Comparison of ENCODE assay signal across 12 cellular contexts in the genomic region with DNA sequence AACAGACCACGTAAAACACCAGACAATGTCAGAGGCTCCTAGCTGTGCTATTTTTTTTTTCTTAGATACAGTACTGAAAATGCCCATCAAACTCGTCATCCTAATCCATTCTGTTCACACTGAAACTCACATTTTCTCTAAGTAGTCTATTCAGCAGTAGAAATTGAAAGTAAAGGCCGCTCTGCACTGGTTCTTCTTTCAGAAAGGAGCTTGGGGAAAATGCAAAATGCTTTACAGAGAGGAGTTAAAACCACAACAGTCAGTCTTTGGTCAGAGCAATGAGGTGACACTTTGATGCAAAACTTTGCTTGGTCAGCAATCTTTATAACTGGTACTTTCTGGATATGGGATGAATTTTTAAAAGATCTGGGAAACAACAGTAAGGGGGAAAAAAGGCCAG. TPM values are rescaled to one million over a fixed set of nuclear protein-coding genes. Genes with fewer than 3 reads are reported as not detected.
DNase-seq lines count a peak whose midpoint lies in the region; ATAC-seq and TF ChIP-seq lines count a peak whose summit lies in the region.
"Had no signal": no experiment of that assay in that cellular context is flagged by ENCODE, and none has a peak within 500 bp of the region (broad histone marks: within the 10 kb centered on the region; RNA-seq: fewer than 3 reads in every experiment).

No MANE protein-coding gene starts in this region.

- no peaks in the 10 kb centered on the region for H3F3A ChIP-seq in PC-9 (ENCODE audit: insufficient read depth, low read depth)
- H3F3A ChIP-seq in PC-3 (ENCODE audit: low read length, unreplicated experiment) = no peaks in the 10 kb centered on the region

- CTCF ChIA-PET in GM10248 (lab: Yijun Ruan, JAX) (interaction anchor here (0.8 to 2.4 kb wide), 10 partner anchors 10 to 143 kb away, joined by 3 to 10 read pairs (median 4); no protein-coding TSS in a partner anchor), activated B cell treated with CpG ODN at 0.5 μM for 24 hours (lab: Charles Lee) (interaction anchor here (1.9 kb wide), 1 partner anchor 121 kb away, joined by 5 read pairs; no protein-coding TSS in a partner anchor), PC-9 (lab: Charles Lee) (no interaction called here), PC-3 (lab: Charles Lee) (interaction anchor here (0.6 kb wide), 1 partner anchor 26 kb away, joined by 4 read pairs; no protein-coding TSS in a partner anchor)

- peak overlapping the region; percentile 26 for H3K27ac Mint-ChIP-seq in activated B cell treated with CpG ODN at 0.5 μM for 24 hours

- H4K20me1 ChIP-seq in PC-9 (ENCODE audit: insufficient read depth) (no peaks in the 10 kb centered on the region), PC-3 (ENCODE audit: low read length) (no peaks in the 10 kb centered on the region)

- intact Hi-C loops in activated B cell treated with CpG ODN at 0.5 μM for 24 hours (cut with micrococcal nuclease) (loop anchor here (1.0 to 5.0 kb wide), 3 partner anchors 47 to 122 kb away; partner anchors contain the start of gene PTBP3), PC-9 (cut with micrococcal nuclease; ENCODE audit: unreplicated experiment) (loop anchor here (10.0 kb wide), 1 partner anchor 104 kb away; no protein-coding TSS in a partner anchor), left lung (cut with DNase I) (no loop called here), PC-3 (cut with micrococcal nuclease) (no loop called here)

- H3K27me3 Mint-ChIP-seq in activated B cell treated with CpG ODN at 0.5 μM for 24 hours = no peaks in the 10 kb centered on the region

- H3K4me2 ChIP-seq in PC-9 = no peak overlapping the region
- H3K4me2 ChIP-seq in PC-3 (ENCODE audit: low read length) = no peak overlapping the region

- H3K9me3 Mint-ChIP-seq in activated B cell treated with CpG ODN at 0.5 μM for 24 hours = no peaks in the 10 kb centered on the region

- H3K4me3 ChIP-seq in PC-9 (no peak overlapping the region), left lung (no peak overlapping the region), PC-3 (ENCODE audit: low read length) (no peak overlapping the region)

- H3K9me2 ChIP-seq in PC-9 (ENCODE audit: insufficient read depth) = no peaks in the 10 kb centered on the region
- no peaks in the 10 kb centered on the region for H3K9me2 ChIP-seq in PC-3 (replicated peaks; ENCODE audit: low read length)

- H3K4me1 Mint-ChIP-seq in activated B cell treated with CpG ODN at 0.5 μM for 24 hours = peaks cover 20% of the 10 kb centered on the region

- H3K9me3 ChIP-seq in PC-9 (ENCODE audit: insufficient read depth, low read depth) = no peaks in the 10 kb centered on the region
- H3K9me3 ChIP-seq in left lung = no peaks in the 10 kb centered on the region
- no peaks in the 10 kb centered on the region for H3K9me3 ChIP-seq in PC-3 (ENCODE audit: low read length)

- no peaks in the 10 kb centered on the region for H3K27me3 ChIP-seq in PC-9 (ENCODE audit: insufficient read depth, low read depth)
- no peaks in the 10 kb centered on the region for H3K27me3 ChIP-seq in left lung
- H3K27me3 ChIP-seq in PC-3 (ENCODE audit: low read length) = no peaks in the 10 kb centered on the region

- DNase-seq in GM10248 (ENCODE audit: extremely low spot score) (peak; percentile 54), activated B cell treated with CpG ODN at 0.5 μM for 24 hours (no peak), PC-9 (no peak), left lung (no peak), PC-3 (no peak)
- no peak for DNase-seq in stimulated activated CD8-positive, alpha-beta memory T cell treated with anti-CD3 and anti-CD28 coated beads, Interleukin-4, amount 100 ng/mL, for 48 hours
- DNase-seq: activated CD4-positive, CD25-positive, alpha-beta regulatory T cell; effector CD4-positive, alpha-beta T cell; NCI-H1105 treated with DMSO at 0.1 percent for 48 hours; stimulated activated CD4-positive, alpha-beta T cell treated with anti-CD3 and anti-CD28 coated beads, Interleukin-1b, Interleukin-23, amount 100 ng/mL, for 48 hours had no signal

- H3K36me3 Mint-ChIP-seq in activated B cell treated with CpG ODN at 0.5 μM for 24 hours (ENCODE audit: low read depth) = peaks cover 75% of the 10 kb centered on the region

- H3K36me3 ChIP-seq in PC-9 (ENCODE audit: low read depth) (peaks cover 30% of the 10 kb centered on the region), left lung (peaks cover 0 to 72% of the 10 kb centered on the region in 2 donors), PC-3 (ENCODE audit: low read depth, low read length) (peaks cover 10% of the 10 kb centered on the region; the same call in 1 of the 2 replicates)

- BruUV-seq in PC-9 (replicated peaks; lab: Mats Ljungman, UMichigan) (no TSS peak), PC-3 (replicated peaks; lab: Mats Ljungman, UMichigan) (no TSS peak)

- no peak overlapping the region for H2AFZ ChIP-seq in PC-9
- H2AFZ ChIP-seq in PC-3 (ENCODE audit: low read length) = no peak overlapping the region

- H3K27ac ChIP-seq in PC-9 (no peak overlapping the region), left lung (no peak overlapping the region), PC-3 (ENCODE audit: low read length) (no peak overlapping the region)

- peak; percentile 98 for ATAC-seq in GM19351 (IDR thresholded peaks at IDR 0.05; ENCODE audit: unreplicated experiment)
- peak; percentile 91 for ATAC-seq in HG03039 (IDR thresholded peaks at IDR 0.05; ENCODE audit: unreplicated experiment)
- peak; percentile 66 for ATAC-seq in activated B cell treated with CpG ODN at 0.5 μM for 24 hours (ENCODE audit: low read depth)
- ATAC-seq in left lung = no peak
- ATAC-seq in PC-3 = no peak

- peak overlapping the region; percentile 1 for H3K4me3 Mint-ChIP-seq in activated B cell treated with CpG ODN at 0.5 μM for 24 hours

- no peak overlapping the region for H3K9ac ChIP-seq in PC-3 (ENCODE audit: low read length)

- POLR2A ChIA-PET in GM10248 (lab: Yijun Ruan, JAX) (no interaction called here), activated B cell treated with CpG ODN at 0.5 μM for 24 hours (lab: Charles Lee) (interaction anchor here (0.5 to 0.6 kb wide), 2 partner anchors 78 to 103 kb away, joined by 3 read pairs; no protein-coding TSS in a partner anchor), PC-9 (lab: Charles Lee; ENCODE audit: unreplicated experiment) (interaction anchor here (0.6 kb wide), 3 partner anchors 22 to 310 kb away, joined by 3 to 5 read pairs (median 3); no protein-coding TSS in a partner anchor), PC-3 (lab: Charles Lee; ENCODE audit: unreplicated experiment) (no interaction called here)

- H3K4me1 ChIP-seq in PC-9 (replicated peaks; ENCODE audit: insufficient read depth) = no peaks in the 10 kb centered on the region
- no peaks in the 10 kb centered on the region for H3K4me1 ChIP-seq in left lung
- H3K4me1 ChIP-seq in PC-3 (ENCODE audit: insufficient read depth, low read length) = no peaks in the 10 kb centered on the region

- no peaks in the 10 kb centered on the region for H3K79me2 ChIP-seq in PC-9 (ENCODE audit: low read depth)
- H3K79me2 ChIP-seq in PC-3 (ENCODE audit: low read length) = no peaks in the 10 kb centered on the region

- TF ChIP-seq CTCF in GM10248 (IDR thresholded peaks at IDR 0.05; ENCODE audit: control extremely low read depth, extremely low read depth, low read depth, missing control alignments) (no peak), activated B cell treated with CpG ODN at 0.5 μM for 24 hours (IDR thresholded peaks at IDR 0.05) (no peak), PC-9 (conservative IDR thresholded peaks at IDR 0.05) (no peak), left lung (IDR thresholded peaks at IDR 0.05) (no peak), PC-3 (conservative IDR thresholded peaks at IDR 0.05; ENCODE audit: low read depth, low read length) (no peak)

RNA-seq across cellular contexts. Expression of gene SUSD1, which starts 43.8 kb away (rescaled TPM):
- total RNA-seq in activated B cell treated with CpG ODN at 0.5 μM for 24 hours (12.9 and 15.7 TPM in 2 replicates), PC-9 (2021) (16.5 and 23.2 TPM in 2 replicates), left lung (10 to 100 TPM; 31.3 to 32.9 TPM), PC-3 (2014; rRNA removed) (7.4 and 9.3 TPM in 2 replicates)

Comparison
In these comparisons a context has a peak if more than half of its experiments do, and no peak if none do; other contexts are left out.
1. ATAC-seq: peak in GM19351 (single experiment), HG03039 (single experiment) and activated B cell treated with CpG ODN at 0.5 μM for 24 hours (single experiment); none in left lung (single experiment) and PC-3 (single experiment).
2. POLR2A ChIA-PET loops: an anchor here in activated B cell treated with CpG ODN at 0.5 μM for 24 hours (0.5 to 0.6 kb wide) and PC-9 (0.6 kb wide); none called in GM10248 and PC-3.
3. intact Hi-C loops: an anchor here in activated B cell treated with CpG ODN at 0.5 μM for 24 hours (1.0 to 5.0 kb wide) and PC-9 (10.0 kb wide); none called in left lung and PC-3.